Comparison of ENCODE assay signal across 8 cellular contexts in genomic region chr15:92839696-92840095, GRCh38.
DNase-seq lines count a peak whose midpoint lies in the region; ATAC-seq and TF ChIP-seq lines count a peak whose summit lies in the region.

No MANE protein-coding gene starts in this region.

- peaks cover 0 to 14% (median 6%) of the 10 kb centered on the region in 4 donors for H3K4me1 ChIP-seq in tibial artery

- DNase-seq in NCI-H748 (lab: John Stamatoyannopoulos, UW; ENCODE audit: unreplicated experiment): peak; percentile 66
- DNase-seq in NCI-H748 treated with DMSO at 0.1 percent for 48 hours (lab: John Stamatoyannopoulos, UW): no peak
- peak; percentile 84 for DNase-seq in NCI-H187 treated with DMSO at 0.1 percent for 48 hours (lab: John Stamatoyannopoulos, UW)
- DNase-seq in OCI-M1 (lab: John Stamatoyannopoulos, UW): no peak
- no peak for DNase-seq in tibial artery
- DNase-seq in amygdala (lab: John Stamatoyannopoulos, UW): no peak

- TF ChIP-seq CTCF in tibial artery (IDR thresholded peaks at IDR 0.05): no peak

- no peaks in the 10 kb centered on the region for H3K27me3 ChIP-seq in tibial artery

- peaks cover 29% of the 10 kb centered on the region for H3K4me1 Mint-ChIP-seq in dendritic cell treated with granulocyte-macrophage colony-stimulating factor and Interleukin-4, amounts not matched to agents 40 ng/mL and 50 ng/mL, for 4 days (ENCODE audit: low read depth)

- no peaks in the 10 kb centered on the region for H3K9me3 ChIP-seq in tibial artery

- H3K9me3 Mint-ChIP-seq in dendritic cell treated with granulocyte-macrophage colony-stimulating factor and Interleukin-4, amounts not matched to agents 40 ng/mL and 50 ng/mL, for 4 days: no peaks in the 10 kb centered on the region

- intact Hi-C loops in dendritic cell treated with granulocyte-macrophage colony-stimulating factor and Interleukin-4, amounts not matched to agents 40 ng/mL and 50 ng/mL, for 4 days (cut with micrococcal nuclease): no loop called here
- intact Hi-C loops in tibial artery (cut with DNase I; ENCODE audit: low total_unique reads): no loop called here

- no peaks in the 10 kb centered on the region for H3K27me3 Mint-ChIP-seq in dendritic cell treated with granulocyte-macrophage colony-stimulating factor and Interleukin-4, amounts not matched to agents 40 ng/mL and 50 ng/mL, for 4 days

- no peaks in the 10 kb centered on the region for H3K36me3 Mint-ChIP-seq in dendritic cell treated with granulocyte-macrophage colony-stimulating factor and Interleukin-4, amounts not matched to agents 40 ng/mL and 50 ng/mL, for 4 days (ENCODE audit: low read depth)

- no peak overlapping the region for H3K4me3 Mint-ChIP-seq in dendritic cell treated with granulocyte-macrophage colony-stimulating factor and Interleukin-4, amounts not matched to agents 40 ng/mL and 50 ng/mL, for 4 days

- no peak overlapping the region for H3K4me3 ChIP-seq in tibial artery

- peak; percentile 94 for ATAC-seq in HG02798 (IDR thresholded peaks at IDR 0.05; ENCODE audit: poor library complexity, unreplicated experiment)

- no peaks in the 10 kb centered on the region for H3K36me3 ChIP-seq in tibial artery

- H3K27ac Mint-ChIP-seq in dendritic cell treated with granulocyte-macrophage colony-stimulating factor and Interleukin-4, amounts not matched to agents 40 ng/mL and 50 ng/mL, for 4 days: peak overlapping the region; percentile 13

- no peak overlapping the region for H3K27ac ChIP-seq in tibial artery

Comparison
In these comparisons a context has a peak if more than half of its experiments do, and no peak if none do; other contexts are left out.
1. DNase-seq: peak in NCI-H748 (single experiment) and NCI-H187 treated with DMSO at 0.1 percent for 48 hours (single experiment); none in NCI-H748 treated with DMSO at 0.1 percent for 48 hours (single experiment), OCI-M1 (single experiment), tibial artery (0 of 2) and amygdala (0 of 56).